ENCODE assay signal across 8 cellular contexts in genomic region chr4:155787113-155787710, GRCh38. TPM values are rescaled to one million over a fixed set of nuclear protein-coding genes. Genes with fewer than 3 reads are reported as not detected.
A peak's percentile ranks its signal among the peaks of the same experiment; 100 is the strongest.
DNase-seq lines count a peak whose midpoint lies in the region; ATAC-seq and TF ChIP-seq lines count a peak whose summit lies in the region.

No MANE protein-coding gene starts in this region.

- H3K27ac Mint-ChIP-seq in activated naive CD8-positive, alpha-beta T cell treated with anti-CD3 and anti-CD28 coated beads, Interleukin-2, amount 10 ng/mL, durations not matched to agents 7 days and 5 days: no peak overlapping the region
- H3K27ac Mint-ChIP-seq in activated naive CD8-positive, alpha-beta T cell treated with anti-CD3 and anti-CD28 coated beads for 36 hours: no peak overlapping the region
- H3K27ac Mint-ChIP-seq in nephron: peak overlapping the region; percentile 62 to 82 (median 80)
- no peak overlapping the region for H3K27ac Mint-ChIP-seq in activated CD4-positive, alpha-beta memory T cell treated with anti-CD3 and anti-CD28 coated beads for 36 hours

- no peak overlapping the region for H3K4me3 Mint-ChIP-seq in activated naive CD8-positive, alpha-beta T cell treated with anti-CD3 and anti-CD28 coated beads, Interleukin-2, amount 10 ng/mL, durations not matched to agents 7 days and 5 days
- no peak overlapping the region for H3K4me3 Mint-ChIP-seq in activated naive CD8-positive, alpha-beta T cell treated with anti-CD3 and anti-CD28 coated beads for 36 hours
- no peak overlapping the region for H3K4me3 Mint-ChIP-seq in nephron
- H3K4me3 Mint-ChIP-seq in activated CD4-positive, alpha-beta memory T cell treated with anti-CD3 and anti-CD28 coated beads for 36 hours: no peak overlapping the region

- peaks cover 5% of the 10 kb centered on the region for H3K27me3 Mint-ChIP-seq in activated naive CD8-positive, alpha-beta T cell treated with anti-CD3 and anti-CD28 coated beads, Interleukin-2, amount 10 ng/mL, durations not matched to agents 7 days and 5 days
- H3K27me3 Mint-ChIP-seq in activated naive CD8-positive, alpha-beta T cell treated with anti-CD3 and anti-CD28 coated beads for 36 hours: peaks cover 6% of the 10 kb centered on the region
- no peaks in the 10 kb centered on the region for H3K27me3 Mint-ChIP-seq in nephron (ENCODE audit: low read depth)
- H3K27me3 Mint-ChIP-seq in activated CD4-positive, alpha-beta memory T cell treated with anti-CD3 and anti-CD28 coated beads for 36 hours: no peaks in the 10 kb centered on the region

- POLR2A ChIA-PET in activated naive CD8-positive, alpha-beta T cell treated with anti-CD3 and anti-CD28 coated beads, Interleukin-2, amount 10 ng/mL, durations not matched to agents 7 days and 5 days (lab: Charles Lee): no interaction called here
- POLR2A ChIA-PET in activated CD4-positive, alpha-beta memory T cell treated with anti-CD3 and anti-CD28 coated beads for 36 hours (lab: Charles Lee): no interaction called here

- no peaks in the 10 kb centered on the region for H3K36me3 Mint-ChIP-seq in activated naive CD8-positive, alpha-beta T cell treated with anti-CD3 and anti-CD28 coated beads, Interleukin-2, amount 10 ng/mL, durations not matched to agents 7 days and 5 days
- H3K36me3 Mint-ChIP-seq in activated naive CD8-positive, alpha-beta T cell treated with anti-CD3 and anti-CD28 coated beads for 36 hours: no peaks in the 10 kb centered on the region
- H3K36me3 Mint-ChIP-seq in nephron (ENCODE audit: low read depth): peaks cover 14% of the 10 kb centered on the region
- no peaks in the 10 kb centered on the region for H3K36me3 Mint-ChIP-seq in activated CD4-positive, alpha-beta memory T cell treated with anti-CD3 and anti-CD28 coated beads for 36 hours

- CTCF ChIA-PET in activated CD4-positive, alpha-beta memory T cell treated with anti-CD3 and anti-CD28 coated beads for 36 hours (lab: Charles Lee): interaction anchor here (0.6 to 1.7 kb wide), 11 partner anchors 8 to 383 kb away, joined by 3 to 12 read pairs (median 5); no protein-coding TSS in a partner anchor

- ATAC-seq in activated naive CD8-positive, alpha-beta T cell treated with anti-CD3 and anti-CD28 coated beads, Interleukin-2, amount 10 ng/mL, durations not matched to agents 7 days and 5 days (ENCODE audit: low read depth): peak; percentile 84
- ATAC-seq in GM21825 (IDR thresholded peaks at IDR 0.05; ENCODE audit: unreplicated experiment) (peak; percentile 97), esophagus mucosa (peak; percentile 74)

- intact Hi-C loops in activated CD4-positive, alpha-beta memory T cell treated with anti-CD3 and anti-CD28 coated beads for 36 hours (cut with micrococcal nuclease): loop anchor here (1.0 to 5.0 kb wide), 2 partner anchors 345 to 805 kb away; no protein-coding TSS in a partner anchor

- TF ChIP-seq CTCF in nephron (IDR thresholded peaks at IDR 0.05; ENCODE audit: unreplicated experiment in 3 of 3): peak; percentile 65 to 84 (median 68)

- no peaks in the 10 kb centered on the region for H3K9me3 Mint-ChIP-seq in activated naive CD8-positive, alpha-beta T cell treated with anti-CD3 and anti-CD28 coated beads, Interleukin-2, amount 10 ng/mL, durations not matched to agents 7 days and 5 days
- H3K9me3 Mint-ChIP-seq in activated naive CD8-positive, alpha-beta T cell treated with anti-CD3 and anti-CD28 coated beads for 36 hours: no peaks in the 10 kb centered on the region
- no peaks in the 10 kb centered on the region for H3K9me3 Mint-ChIP-seq in nephron
- H3K9me3 Mint-ChIP-seq in activated CD4-positive, alpha-beta memory T cell treated with anti-CD3 and anti-CD28 coated beads for 36 hours: no peaks in the 10 kb centered on the region

- peaks cover 1% of the 10 kb centered on the region for H3K4me1 Mint-ChIP-seq in activated naive CD8-positive, alpha-beta T cell treated with anti-CD3 and anti-CD28 coated beads, Interleukin-2, amount 10 ng/mL, durations not matched to agents 7 days and 5 days
- no peaks in the 10 kb centered on the region for H3K4me1 Mint-ChIP-seq in activated naive CD8-positive, alpha-beta T cell treated with anti-CD3 and anti-CD28 coated beads for 36 hours
- peaks cover 19% of the 10 kb centered on the region for H3K4me1 Mint-ChIP-seq in nephron
- H3K4me1 Mint-ChIP-seq in activated CD4-positive, alpha-beta memory T cell treated with anti-CD3 and anti-CD28 coated beads for 36 hours (ENCODE audit: low read depth): peaks cover 4% of the 10 kb centered on the region

- DNase-seq in activated naive CD8-positive, alpha-beta T cell treated with anti-CD3 and anti-CD28 coated beads, Interleukin-2, amount 10 ng/mL, durations not matched to agents 7 days and 5 days: no peak
- DNase-seq in activated naive CD8-positive, alpha-beta T cell treated with anti-CD3 and anti-CD28 coated beads for 36 hours: no peak
- DNase-seq in HuH-7.5 (ENCODE audit: low spot score): peak; percentile 11
- peak; percentile 67 for DNase-seq in RPMI7951 (ENCODE audit: low read depth)
- no peak for DNase-seq in activated CD4-positive, alpha-beta memory T cell treated with anti-CD3 and anti-CD28 coated beads for 36 hours

RNA-seq across cellular contexts. Expression of gene GUCY1B1, which starts 28.4 kb away (rescaled TPM):
- not detected for total RNA-seq in activated naive CD8-positive, alpha-beta T cell treated with anti-CD3 and anti-CD28 coated beads, Interleukin-2, amount 10 ng/mL, durations not matched to agents 7 days and 5 days
- under 1 TPM; 0.20 to 0.27 TPM for total RNA-seq in activated naive CD8-positive, alpha-beta T cell treated with anti-CD3 and anti-CD28 coated beads for 36 hours
- 2.0 and 3.8 TPM in 2 replicates for total RNA-seq in RPMI7951 (2014; rRNA removed; shearing (Covaris generic))
- total RNA-seq in esophagus mucosa: 0.96 TPM
- total RNA-seq in activated CD4-positive, alpha-beta memory T cell treated with anti-CD3 and anti-CD28 coated beads for 36 hours: under 1 TPM; 0.24 to 0.36 TPM

Comparison
In these comparisons a context has a peak if more than half of its experiments do, and no peak if none do; other contexts are left out.
1. DNase-seq: peak in HuH-7.5 (single experiment) and RPMI7951 (single experiment); none in activated naive CD8-positive, alpha-beta T cell treated with anti-CD3 and anti-CD28 coated beads, Interleukin-2, amount 10 ng/mL, durations not matched to agents 7 days and 5 days (single experiment), activated naive CD8-positive, alpha-beta T cell treated with anti-CD3 and anti-CD28 coated beads for 36 hours (single experiment) and activated CD4-positive, alpha-beta memory T cell treated with anti-CD3 and anti-CD28 coated beads for 36 hours (single experiment).
2. H3K27ac Mint-ChIP-seq: peak in nephron (3 of 3); none in activated naive CD8-positive, alpha-beta T cell treated with anti-CD3 and anti-CD28 coated beads, Interleukin-2, amount 10 ng/mL, durations not matched to agents 7 days and 5 days (single experiment), activated naive CD8-positive, alpha-beta T cell treated with anti-CD3 and anti-CD28 coated beads for 36 hours (single experiment) and activated CD4-positive, alpha-beta memory T cell treated with anti-CD3 and anti-CD28 coated beads for 36 hours (single experiment).
3. Peak in every context shown above with its lines, with median percentiles within 50 percentile points of each other: ATAC-seq.